ENCODE assay signal across 11 cellular contexts in the genomic region with DNA sequence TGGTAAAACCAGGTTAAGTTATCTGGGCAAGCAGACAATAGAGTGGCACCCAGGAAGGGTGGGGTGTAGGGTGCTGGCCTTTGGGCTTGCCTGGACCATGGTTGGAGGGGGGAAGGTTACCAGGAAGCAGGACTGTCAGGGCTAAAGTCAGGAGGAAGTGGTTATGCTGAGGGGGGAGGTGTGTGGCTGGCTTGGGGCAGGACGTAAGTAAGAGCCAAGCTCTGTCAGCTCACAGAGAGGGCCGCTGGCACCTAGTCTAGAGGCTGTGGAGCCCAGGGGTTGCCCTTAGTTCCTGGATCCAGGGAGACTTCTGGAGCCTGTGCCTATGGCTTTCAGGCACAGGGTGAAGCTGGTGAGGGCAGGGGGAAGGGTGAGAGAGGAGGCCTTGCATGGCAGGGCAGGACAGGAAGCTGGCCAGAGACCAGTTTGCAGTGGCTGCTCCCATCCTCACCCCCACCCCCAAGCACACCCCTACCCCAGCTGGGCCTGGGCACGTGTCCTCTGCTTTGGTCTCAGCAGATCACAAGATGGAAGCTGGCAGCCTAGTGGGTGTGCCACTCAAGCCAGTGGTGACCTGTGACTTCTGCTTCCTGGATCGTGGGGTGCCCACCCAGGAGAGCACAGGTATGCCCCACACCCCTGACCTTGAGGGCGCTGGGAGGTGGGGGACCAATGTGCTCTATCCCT. TPM values are rescaled to one million over a fixed set of nuclear protein-coding genes. Genes with fewer than 3 reads are reported as not detected.
DNase-seq lines count a peak whose midpoint lies in the region; ATAC-seq, FAIRE-seq and TF ChIP-seq lines count a peak whose summit lies in the region.
"Had no signal": no experiment of that assay in that cellular context is flagged by ENCODE, and none has a peak within 500 bp of the region (broad histone marks: within the 10 kb centered on the region; RNA-seq: fewer than 3 reads in every experiment).

No MANE protein-coding gene starts in this region.

- SMC1A ChIA-PET in GM12878 (lab: Charles Lee; ENCODE audit: uncharacterized antibody, unreplicated experiment): interaction anchor here (1.8 kb wide), 1 partner anchor 22 kb away, joined by 4 read pairs; no protein-coding TSS in a partner anchor

- no peak for TF ChIP-seq RAD21 in GM12878 (IDR thresholded peaks at IDR 0.05; ENCODE audit: insufficient read depth, low read depth, low read length)

- H3K36me3 ChIP-seq in Karpas-422 (ENCODE audit: insufficient read depth, low read length) (no peaks in the 10 kb centered on the region; the same call in 1 of the 2 replicates), GM12878 (ENCODE audit: control insufficient read depth in 2 of 2, insufficient read depth in 2 of 2, low read length in 1 of 2) (no peaks in the 10 kb centered on the region)
- no peaks in the 10 kb centered on the region for H3K36me3 ChIP-seq in effector memory CD4-positive, alpha-beta T cell (ENCODE audit: control insufficient read depth, insufficient read depth, low read length)
- H3K36me3 ChIP-seq: prostate gland had no signal

- no peaks in the 10 kb centered on the region for H4K20me1 ChIP-seq in Karpas-422 (ENCODE audit: insufficient read depth, low read depth, low read length)
- no peaks in the 10 kb centered on the region for H4K20me1 ChIP-seq in GM12878 (ENCODE audit: control insufficient read depth, insufficient read depth)

- H3K4me3 ChIP-seq in AG10803 (ENCODE audit: low read length) (no peak overlapping the region), Karpas-422 (ENCODE audit: low read length) (no peak overlapping the region), GM12878 (no peak overlapping the region)
- no peak overlapping the region for H3K4me3 ChIP-seq in effector memory CD4-positive, alpha-beta T cell (ENCODE audit: insufficient read depth, low read depth, low read length, poor library complexity, severe bottlenecking)
- H3K4me3 ChIP-seq: prostate gland had no signal

- RAD21 ChIA-PET in GM12878 (lab: Charles Lee; ENCODE audit: unreplicated experiment): no interaction called here

- H2AFZ ChIP-seq in Karpas-422 (ENCODE audit: low read length): peak overlapping the region; percentile 42; the same call in 1 of the 2 replicates
- peak overlapping the region; percentile 90 for H2AFZ ChIP-seq in GM12878 (ENCODE audit: control insufficient read depth, low read depth, low read length)

- H3K27ac ChIP-seq in Karpas-422 (ENCODE audit: low read length) (no peak overlapping the region), GM12878 (ENCODE audit: control insufficient read depth, insufficient read depth) (peak overlapping the region; percentile 44)
- H3K27ac ChIP-seq in effector memory CD4-positive, alpha-beta T cell (ENCODE audit: insufficient read depth, low read length, poor library complexity, severe bottlenecking): no peak overlapping the region
- H3K27ac ChIP-seq: prostate gland had no signal

- POLR2A ChIA-PET in GM12878 (lab: Charles Lee): no interaction called here

- no peak for TF ChIP-seq EP300 in GM12878 (IDR thresholded peaks at IDR 0.05; ENCODE audit: borderline replicate concordance in 1 of 2, control insufficient read depth in 1 of 2, low read depth in 2 of 2, low read length in 2 of 2)

- H3K9me3 ChIP-seq in Karpas-422 (ENCODE audit: low read length) (peaks cover 6% of the 10 kb centered on the region), GM12878 (replicated peaks; ENCODE audit: control insufficient read depth, insufficient read depth, low read length) (peaks cover 9% of the 10 kb centered on the region; the same call in 1 of the 3 replicates)
- peaks cover 4% of the 10 kb centered on the region for H3K9me3 ChIP-seq in effector memory CD4-positive, alpha-beta T cell (ENCODE audit: control insufficient read depth, low read length)
- H3K9me3 ChIP-seq: prostate gland had no signal

- TF ChIP-seq CTCF in AG10803 (conservative IDR thresholded peaks at IDR 0.05; ENCODE audit: low read length) (no peak), GM12878 (IDR thresholded peaks at IDR 0.05 in 2 of 3, conservative IDR thresholded peaks at IDR 0.05 in 1 of 3; ENCODE audit: control insufficient read depth in 2 of 3, extremely low read depth in 1 of 3, insufficient read depth in 1 of 3, low read depth in 3 of 3, low read length in 3 of 3) (no peak)

- no peak overlapping the region for H3K4me2 ChIP-seq in Karpas-422 (ENCODE audit: low read depth, low read length, poor library complexity, severe bottlenecking)
- no peak overlapping the region for H3K4me2 ChIP-seq in GM12878 (ENCODE audit: control insufficient read depth, insufficient read depth)

- FAIRE-seq in GM12878 (lab: Jason Lieb, UNC): no peak

- no TSS peak for BruUV-seq in GM12878 (replicated peaks; lab: Mats Ljungman, UMichigan)

- 8% methylated on average over 5 of the region's 5 CpGs for WGBS in GM12878 (ENCODE audit: insufficient coverage, insufficient replicate concordance, low lambda C conversion rate, missing lambda C conversion rate)

- ATAC-seq in GM12878: peak; percentile 69
- no peak for ATAC-seq in HG02798 (IDR thresholded peaks at IDR 0.05; ENCODE audit: poor library complexity, unreplicated experiment)
- ATAC-seq: HCT116 had no signal

- H3K79me2 ChIP-seq in Karpas-422 (ENCODE audit: low read length) (no peaks in the 10 kb centered on the region), GM12878 (ENCODE audit: control insufficient read depth, insufficient read depth, low read length) (no peaks in the 10 kb centered on the region)

- CTCF ChIA-PET in GM12878 (lab: Yijun Ruan, JAX): interaction anchor here (0.8 kb wide), 1 partner anchor 21 kb away, joined by 4 read pairs; no protein-coding TSS in a partner anchor

- peak; percentile 38 for DNase-seq in AG10803 (ENCODE audit: low read depth)
- no peak for DNase-seq in Karpas-422
- DNase-seq in GM12878 (ENCODE audit: low read depth, low spot score): no peak
- DNase-seq in NCI-H2107 (lab: John Stamatoyannopoulos, UW): no peak
- DNase-seq in NCI-H446 treated with DMSO at 0.1 percent for 48 hours (lab: John Stamatoyannopoulos, UW): no peak
- no peak for DNase-seq in effector memory CD4-positive, alpha-beta T cell
- DNase-seq: NCI-H1048 had no signal

- H3K27me3 ChIP-seq in Karpas-422 (ENCODE audit: low read length) (no peaks in the 10 kb centered on the region), GM12878 (replicated peaks in 1 of 2; ENCODE audit: control insufficient read depth in 2 of 2, insufficient read depth in 2 of 2, low read length in 1 of 2) (no peaks in the 10 kb centered on the region)
- no peaks in the 10 kb centered on the region for H3K27me3 ChIP-seq in effector memory CD4-positive, alpha-beta T cell (replicated peaks; ENCODE audit: control insufficient read depth, insufficient read depth, low read length, poor library complexity, severe bottlenecking)

- in situ Hi-C loops in GM18951 (cut with MboI; ENCODE audit: low sequenced_read_pairs, unreplicated experiment): no loop called here
- in situ Hi-C loops in GM12878 (cut with MboI): no loop called here

- intact Hi-C loops in GM12878 (cut with micrococcal nuclease; ENCODE audit: unreplicated experiment): no loop called here

- H3K4me1 ChIP-seq in Karpas-422 (ENCODE audit: low read length) (peaks cover 8% of the 10 kb centered on the region), GM12878 (ENCODE audit: control insufficient read depth, insufficient read depth, low read length) (peaks cover 8% of the 10 kb centered on the region; the same call in 1 of the 2 replicates)
- H3K4me1 ChIP-seq in effector memory CD4-positive, alpha-beta T cell (ENCODE audit: control insufficient read depth, insufficient read depth, low read length, poor library complexity, severe bottlenecking): peaks cover 4% of the 10 kb centered on the region
- H3K4me1 ChIP-seq: prostate gland had no signal

- H3K9me2 ChIP-seq in Karpas-422 (replicated peaks; ENCODE audit: insufficient read depth, low read length): no peaks in the 10 kb centered on the region

- H3K9ac ChIP-seq in Karpas-422 (ENCODE audit: low read length) (peak overlapping the region; percentile 25; the same call in 1 of the 2 replicates), GM12878 (ENCODE audit: control insufficient read depth, insufficient read depth, low read length) (no peak overlapping the region)

- TF ChIP-seq POLR2A in GM18951 (IDR thresholded peaks at IDR 0.05; ENCODE audit: extremely low read depth, insufficient read depth, insufficient read length) (peak; percentile 22), GM12878 (IDR thresholded peaks at IDR 0.05; ENCODE audit: low read depth, low read length) (peak; percentile 52)

RNA-seq across cellular contexts. Expression of gene SMYD3, which starts 20.5 kb away (rescaled TPM):
- total RNA-seq in Karpas-422 (2014; rRNA removed; shearing (Covaris generic); ENCODE audit: low replicate concordance): 67.1 and 88.8 TPM in 2 replicates
- total RNA-seq in GM12878 (2013; cell fraction: nucleolus; rRNA removed): 116 and 124 TPM in 2 replicates
- total RNA-seq in GM12878 (2014; rRNA removed) (28.1 and 28.8 TPM in 2 replicates), GM12878 (2014; rRNA removed; fragmentation: Illumina TruSeq; extraction: Trizol) (20.8 and 23.6 TPM in 2 replicates), GM12878 (2021) (21.3 and 24.5 TPM in 2 replicates)
- polyA plus RNA-seq in GM12878 (2011; ENCODE audit: low read depth): 15.0 TPM
- polyA plus RNA-seq in GM12878 (2011; rRNA removed) (54.0 and 60.6 TPM in 2 replicates), GM12878 (2014; fragmentation: Illumina TruSeq; extraction: Trizol) (18.3 and 28.6 TPM in 2 replicates), GM12878 (2014; fragmentation: Nextera tagmentation; extraction: Ambion mirVana) (10 to 100 TPM; 18.8 to 24.4 TPM), GM12878 (2014; rRNA removed) (22.4 and 25.2 TPM in 2 replicates), GM12878 (2016; fragmentation: Nextera tagmentation; extraction: Ambion mirVana) (10 to 100 TPM; 29.4 to 31.0 TPM)
- 28.5 and 29.1 TPM in 2 replicates for polyA plus RNA-seq in GM12878 (2011; cell fraction: cytosol; rRNA removed)
- polyA plus RNA-seq in GM12878 (2011; cell fraction: nucleus; rRNA removed): 22.1 and 23.3 TPM in 2 replicates
- 19.8 and 22.6 TPM in 2 replicates for polyA plus RNA-seq in GM12878 (2012)
- polyA minus RNA-seq in GM12878 (2011; rRNA and poly(A)+ RNA removed): 44.3 and 44.4 TPM in 2 replicates
- 10.4 and 13.8 TPM in 2 replicates for polyA minus RNA-seq in GM12878 (2011; cell fraction: cytosol; rRNA and poly(A)+ RNA removed)
- 36.3 and 63.3 TPM in 2 replicates for polyA minus RNA-seq in GM12878 (2011; cell fraction: nucleus; rRNA and poly(A)+ RNA removed)

RNA-seq across cellular contexts. Expression of gene TFB2M, which starts 38.5 kb away (rescaled TPM):
- 20.5 and 27.7 TPM in 2 replicates for total RNA-seq in Karpas-422 (2014; rRNA removed; shearing (Covaris generic); ENCODE audit: low replicate concordance)
- total RNA-seq in GM12878 (2013; cell fraction: nucleolus; rRNA removed): 13.2 and 16.6 TPM in 2 replicates
- 25.8 and 26.6 TPM in 2 replicates for total RNA-seq in GM12878 (2014; rRNA removed)
- 23.0 and 26.8 TPM in 2 replicates for total RNA-seq in GM12878 (2014; rRNA removed; fragmentation: Illumina TruSeq; extraction: Trizol)
- 23.3 and 25.2 TPM in 2 replicates for total RNA-seq in GM12878 (2021)
- polyA plus RNA-seq in GM12878 (2011; ENCODE audit: low read depth): 11.9 TPM
- 36.8 and 53.4 TPM in 2 replicates for polyA plus RNA-seq in GM12878 (2011; rRNA removed)
- polyA plus RNA-seq in GM12878 (2011; cell fraction: cytosol; rRNA removed): 13.9 and 15.7 TPM in 2 replicates
- 13.6 and 17.9 TPM in 2 replicates for polyA plus RNA-seq in GM12878 (2011; cell fraction: nucleus; rRNA removed)
- polyA plus RNA-seq in GM12878 (2012): 16.4 and 21.3 TPM in 2 replicates
- polyA plus RNA-seq in GM12878 (2014; fragmentation: Illumina TruSeq; extraction: Trizol): 26.4 and 30.2 TPM in 2 replicates
- polyA plus RNA-seq in GM12878 (2014; fragmentation: Nextera tagmentation; extraction: Ambion mirVana): 10 to 100 TPM; 47.2 to 66.0 TPM
- 28.1 and 35.3 TPM in 2 replicates for polyA plus RNA-seq in GM12878 (2014; rRNA removed)
- polyA plus RNA-seq in GM12878 (2016; fragmentation: Nextera tagmentation; extraction: Ambion mirVana): 10 to 100 TPM; 52.2 to 52.5 TPM
- 6.0 and 7.9 TPM in 2 replicates for polyA minus RNA-seq in GM12878 (2011; rRNA and poly(A)+ RNA removed)
- polyA minus RNA-seq in GM12878 (2011; cell fraction: cytosol; rRNA and poly(A)+ RNA removed): 4.1 and 4.5 TPM in 2 replicates
- polyA minus RNA-seq in GM12878 (2011; cell fraction: nucleus; rRNA and poly(A)+ RNA removed): 9.2 and 11.4 TPM in 2 replicates

RNA-seq across cellular contexts. Expression of gene CNST, which starts 38.7 kb away (rescaled TPM):
- 25.3 and 29.7 TPM in 2 replicates for total RNA-seq in Karpas-422 (2014; rRNA removed; shearing (Covaris generic); ENCODE audit: low replicate concordance)
- total RNA-seq in GM12878 (2013; cell fraction: nucleolus; rRNA removed): 56.0 and 62.4 TPM in 2 replicates
- total RNA-seq in GM12878 (2014; rRNA removed): 10.6 and 12.0 TPM in 2 replicates
- 13.2 and 13.4 TPM in 2 replicates for total RNA-seq in GM12878 (2014; rRNA removed; fragmentation: Illumina TruSeq; extraction: Trizol)
- total RNA-seq in GM12878 (2021): 15.6 and 18.8 TPM in 2 replicates
- polyA plus RNA-seq in GM12878 (2011; ENCODE audit: low read depth): 4.4 TPM
- 12.5 and 15.4 TPM in 2 replicates for polyA plus RNA-seq in GM12878 (2011; rRNA removed)
- polyA plus RNA-seq in GM12878 (2011; cell fraction: cytosol; rRNA removed): 6.3 and 7.4 TPM in 2 replicates
- 9.5 and 10.1 TPM in 2 replicates for polyA plus RNA-seq in GM12878 (2011; cell fraction: nucleus; rRNA removed)
- polyA plus RNA-seq in GM12878 (2012): 7.1 and 9.0 TPM in 2 replicates
- 12.1 and 15.8 TPM in 2 replicates for polyA plus RNA-seq in GM12878 (2014; fragmentation: Illumina TruSeq; extraction: Trizol)
- polyA plus RNA-seq in GM12878 (2014; fragmentation: Nextera tagmentation; extraction: Ambion mirVana): 1 to 10 TPM; 4.8 to 4.9 TPM
- 8.9 and 9.4 TPM in 2 replicates for polyA plus RNA-seq in GM12878 (2014; rRNA removed)
- 10 to 100 TPM; 14.9 to 16.2 TPM for polyA plus RNA-seq in GM12878 (2016; fragmentation: Nextera tagmentation; extraction: Ambion mirVana)
- polyA minus RNA-seq in GM12878 (2011; rRNA and poly(A)+ RNA removed): 18.1 and 43.2 TPM in 2 replicates
- polyA minus RNA-seq in GM12878 (2011; cell fraction: cytosol; rRNA and poly(A)+ RNA removed): 6.5 and 9.2 TPM in 2 replicates
- 15.2 and 21.5 TPM in 2 replicates for polyA minus RNA-seq in GM12878 (2011; cell fraction: nucleus; rRNA and poly(A)+ RNA removed)
